Comparison of ENCODE assay signal across 8 cellular contexts in genomic region chr20:23340524-23340923, GRCh38. TPM values are rescaled to one million over a fixed set of nuclear protein-coding genes. Genes with fewer than 3 reads are reported as not detected.
A peak's percentile ranks its signal among the peaks of the same experiment; 100 is the strongest.
DNase-seq lines count a peak whose midpoint lies in the region; ATAC-seq and TF ChIP-seq lines count a peak whose summit lies in the region.

No MANE protein-coding gene starts in this region.

- H3K9me3 ChIP-seq in CD4-positive, CD25-positive, alpha-beta regulatory T cell (ENCODE audit: control insufficient read depth in 2 of 2, low read length in 2 of 2) = no peaks in the 10 kb centered on the region
- H3K9me3 ChIP-seq in gastroesophageal sphincter (no peaks in the 10 kb centered on the region), psoas muscle (no peaks in the 10 kb centered on the region)

- H3K27ac Mint-ChIP-seq in CD4-positive, CD25-positive, alpha-beta regulatory T cell = no peak overlapping the region
- no peak overlapping the region for H3K27ac Mint-ChIP-seq in WTC11

- no peaks in the 10 kb centered on the region for H3K9me3 Mint-ChIP-seq in CD4-positive, CD25-positive, alpha-beta regulatory T cell
- peaks cover 7% of the 10 kb centered on the region for H3K9me3 Mint-ChIP-seq in WTC11

- H3K36me3 Mint-ChIP-seq in CD4-positive, CD25-positive, alpha-beta regulatory T cell = no peaks in the 10 kb centered on the region
- no peaks in the 10 kb centered on the region for H3K36me3 Mint-ChIP-seq in WTC11

- peaks cover 6% of the 10 kb centered on the region for H3K27me3 Mint-ChIP-seq in CD4-positive, CD25-positive, alpha-beta regulatory T cell
- H3K27me3 Mint-ChIP-seq in WTC11 (ENCODE audit: low read depth) = no peaks in the 10 kb centered on the region; the same call in 1 of the 2 replicates

- H3K27me3 ChIP-seq in CD4-positive, CD25-positive, alpha-beta regulatory T cell (ENCODE audit: control insufficient read depth, insufficient read depth, low read length) = no peaks in the 10 kb centered on the region
- H3K27me3 ChIP-seq in gastroesophageal sphincter = peaks cover 7% of the 10 kb centered on the region
- no peaks in the 10 kb centered on the region for H3K27me3 ChIP-seq in psoas muscle (ENCODE audit: insufficient read depth in 3 of 3, low read length in 2 of 3)

- no peak overlapping the region for H3K27ac ChIP-seq in CD4-positive, CD25-positive, alpha-beta regulatory T cell (ENCODE audit: insufficient read depth, low read length, poor library complexity, severe bottlenecking)
- no peak overlapping the region for H3K27ac ChIP-seq in gastroesophageal sphincter
- no peak overlapping the region for H3K27ac ChIP-seq in psoas muscle

- TF ChIP-seq POLR2A in gastroesophageal sphincter (IDR thresholded peaks at IDR 0.05) = no peak

- no peak overlapping the region for H3K4me3 ChIP-seq in CD4-positive, CD25-positive, alpha-beta regulatory T cell (ENCODE audit: low read depth, low read length)
- H3K4me3 ChIP-seq in gastroesophageal sphincter (no peak overlapping the region), psoas muscle (no peak overlapping the region)

- ATAC-seq in CD4-positive, CD25-positive, alpha-beta regulatory T cell (ENCODE audit: low read depth in 2 of 2) = no peak
- ATAC-seq in GM19372 (IDR thresholded peaks at IDR 0.05; ENCODE audit: low read depth, unreplicated experiment) (peak; percentile 79), WTC11 (peak; percentile 92), gastroesophageal sphincter (no peak), psoas muscle (peak; percentile 79 to 97 (median 85)), HG03354 (IDR thresholded peaks at IDR 0.05; ENCODE audit: poor library complexity, severe bottlenecking, unreplicated experiment) (no peak), GM21423 (IDR thresholded peaks at IDR 0.05; ENCODE audit: unreplicated experiment) (no peak)

- intact Hi-C loops in psoas muscle (cut with DNase I) = loop anchor here (2.0 to 10.0 kb wide), 3 partner anchors 264 to 1006 kb away; partner anchors contain the start of gene CST9 (in 2 of the 2)

- no peak overlapping the region for H3K4me3 Mint-ChIP-seq in CD4-positive, CD25-positive, alpha-beta regulatory T cell
- no peak overlapping the region for H3K4me3 Mint-ChIP-seq in WTC11

- H3K4me1 Mint-ChIP-seq in CD4-positive, CD25-positive, alpha-beta regulatory T cell = no peaks in the 10 kb centered on the region
- peaks cover 13% of the 10 kb centered on the region for H3K4me1 Mint-ChIP-seq in WTC11

- TF ChIP-seq CTCF in WTC11 (IDR thresholded peaks at IDR 0.05) (0 out of 2 replicates have a peak, but pooled peaks have one; percentile 21), gastroesophageal sphincter (IDR thresholded peaks at IDR 0.05) (peak in 3 of 4 experiments; percentile 61 to 69 (median 68)), psoas muscle (IDR thresholded peaks at IDR 0.05) (peak; percentile 74)

- H3K4me1 ChIP-seq in CD4-positive, CD25-positive, alpha-beta regulatory T cell (ENCODE audit: control insufficient read depth, insufficient read depth, low read length, poor library complexity, severe bottlenecking) = no peaks in the 10 kb centered on the region
- peaks cover 0 to 9% (median 0%) of the 10 kb centered on the region in 3 donors for H3K4me1 ChIP-seq in gastroesophageal sphincter
- H3K4me1 ChIP-seq in psoas muscle = no peaks in the 10 kb centered on the region

- no CpG with 5 or more reads among the region's 9 CpGs for WGBS in gastroesophageal sphincter (ENCODE audit: low coverage in 1 of 2), 2 donors
- 14 to 23% (median 19%) methylated on average over 9 of the region's 9 CpGs for WGBS in psoas muscle, 3 donors

- CTCF ChIA-PET in WTC11 (lab: Charles Lee) = interaction anchor here (0.6 to 4.0 kb wide), 43 partner anchors 9 to 1006 kb away, joined by 3 to 41 read pairs (median 4); partner anchors contain the start of genes NAPB, NXT1 and THBD

- TF ChIP-seq EP300 in gastroesophageal sphincter (IDR thresholded peaks at IDR 0.05) = no peak

- POLR2A ChIA-PET in WTC11 (lab: Charles Lee) = no interaction called here

- peak in 2 of 3 donors; percentile 13 to 51 for DNase-seq in CD4-positive, CD25-positive, alpha-beta regulatory T cell
- DNase-seq in NCI-H1694 treated with DMSO at 0.1 percent for 48 hours (lab: John Stamatoyannopoulos, UW) (peak; percentile 16), WTC11 (ENCODE audit: low spot score) (peak; percentile 74), psoas muscle (peak; percentile 43 to 75)

- H3K36me3 ChIP-seq in CD4-positive, CD25-positive, alpha-beta regulatory T cell (ENCODE audit: control insufficient read depth, insufficient read depth, low read length) = no peaks in the 10 kb centered on the region
- no peaks in the 10 kb centered on the region for H3K36me3 ChIP-seq in gastroesophageal sphincter
- no peaks in the 10 kb centered on the region for H3K36me3 ChIP-seq in psoas muscle (ENCODE audit: insufficient read depth in 1 of 2, low read depth in 1 of 2)

TF ChIP-seq in WTC11, 78 proteins besides CTCF, POLR2A, EP300 and RAD21:
- TF ChIP-seq ZNF121 (CRISPR knock-in tag; IDR thresholded peaks at IDR 0.05) (no peak), ZNF281 (CRISPR knock-in tag; IDR thresholded peaks at IDR 0.05) (no peak), NFE2L1 (CRISPR knock-in tag; IDR thresholded peaks at IDR 0.05) (no peak), SMAD4 (CRISPR knock-in tag; IDR thresholded peaks at IDR 0.05) (no peak), ELF4 (CRISPR knock-in tag; IDR thresholded peaks at IDR 0.05; ENCODE audit: low read depth) (no peak), TEAD1 (CRISPR knock-in tag; IDR thresholded peaks at IDR 0.05) (no peak), NR1H2 (CRISPR knock-in tag; IDR thresholded peaks at IDR 0.05) (no peak), FOXJ3 (CRISPR knock-in tag; IDR thresholded peaks at IDR 0.05; ENCODE audit: borderline replicate concordance) (no peak), ZNF425 (CRISPR knock-in tag; conservative IDR thresholded peaks at IDR 0.05) (no peak), E2F5 (CRISPR knock-in tag; IDR thresholded peaks at IDR 0.05) (no peak), JUN (CRISPR knock-in tag; IDR thresholded peaks at IDR 0.05) (no peak)

RNA-seq across cellular contexts. Expression of gene NXT1, which starts 10.1 kb away (rescaled TPM):
- 41.5 TPM for total RNA-seq in CD4-positive, CD25-positive, alpha-beta regulatory T cell
- polyA plus RNA-seq in CD4-positive, CD25-positive, alpha-beta regulatory T cell = 10 to 100 TPM; 47.1 to 71.5 (median 56.9) TPM
- total RNA-seq in WTC11 (2021) (18.5 to 19.5 TPM (median 18.8 TPM) in 3 replicates), gastroesophageal sphincter (10 to 100 TPM; 21.3 to 42.0 (median 26.5) TPM), psoas muscle (10 to 100 TPM in 3 of 4 donors, 1 to 10 TPM in 1; 6.7 to 18.9 (median 11.1) TPM)
- polyA plus RNA-seq in psoas muscle = 10 to 100 TPM in 2 of 3 donors, 1 to 10 TPM in 1; 8.9 to 29.9 (median 11.4) TPM

RNA-seq across cellular contexts. Expression of gene GZF1, which starts 21.5 kb away (rescaled TPM):
- total RNA-seq in CD4-positive, CD25-positive, alpha-beta regulatory T cell = 24.8 TPM
- polyA plus RNA-seq in CD4-positive, CD25-positive, alpha-beta regulatory T cell = 1 to 10 TPM; 3.1 to 4.1 (median 3.3) TPM
- total RNA-seq in WTC11 (2021) (9.5 to 11.2 TPM (median 10.1 TPM) in 3 replicates), gastroesophageal sphincter (10 to 100 TPM; 13.5 to 18.8 (median 17.4) TPM), psoas muscle (10 to 100 TPM in 3 of 4 donors, 1 to 10 TPM in 1; 9.7 to 20.7 (median 11.9) TPM)
- polyA plus RNA-seq in psoas muscle = 10 to 100 TPM in 1 of 3 donors, 1 to 10 TPM in 2; 5.3 to 10.5 (median 6.8) TPM

Comparison
In these comparisons a context has a peak if more than half of its experiments do, and no peak if none do; other contexts are left out.
1. ATAC-seq: peak in GM19372 (single experiment), WTC11 (single experiment) and psoas muscle (4 of 4); none in CD4-positive, CD25-positive, alpha-beta regulatory T cell (0 of 2), gastroesophageal sphincter (single experiment), HG03354 (single experiment) and GM21423 (single experiment).
2. DNase-seq: peak in every context shown above with its lines; median percentile 74 in WTC11; 59 in psoas muscle; 32 in CD4-positive, CD25-positive, alpha-beta regulatory T cell; 16 in NCI-H1694 treated with DMSO at 0.1 percent for 48 hours.
3. CTCF ChIP-seq: peak in every context shown above with its lines; median percentile 74 in psoas muscle; 68 in gastroesophageal sphincter; 21 in WTC11.